Comparison of ENCODE assay signal across 8 cellular contexts in genomic region chr1:25619101-25619890, GRCh38. TPM values are rescaled to one million over a fixed set of nuclear protein-coding genes. Genes with fewer than 3 reads are reported as not detected.
A peak's percentile ranks its signal among the peaks of the same experiment; 100 is the strongest.
DNase-seq lines count a peak whose midpoint lies in the region; TF ChIP-seq lines count a peak whose summit lies in the region.

No MANE protein-coding gene starts in this region.

- H3K4me2 ChIP-seq in PC-9 = no peak overlapping the region
- H3K4me2 ChIP-seq in hepatocyte = peak overlapping the region; percentile 100

- peaks cover 11% of the 10 kb centered on the region; the same call in 1 of the 2 replicates for H3K4me1 ChIP-seq in PC-9 (replicated peaks; ENCODE audit: insufficient read depth)
- peaks cover 6 to 55% of the 10 kb centered on the region in 2 donors for H3K4me1 ChIP-seq in adrenal gland (replicated peaks in 1 of 2)
- peaks cover 26% of the 10 kb centered on the region for H3K4me1 ChIP-seq in hepatocyte (ENCODE audit: insufficient read depth)
- H3K4me1 ChIP-seq in sigmoid colon = peaks cover 0 to 70% (median 60%) of the 10 kb centered on the region in 4 donors

- TF ChIP-seq CTCF in PC-9 (conservative IDR thresholded peaks at IDR 0.05) = peak; percentile 67
- TF ChIP-seq CTCF in adrenal gland (IDR thresholded peaks at IDR 0.05) = peak; percentile 41 to 73 (median 61)
- TF ChIP-seq CTCF in hepatocyte (IDR thresholded peaks at IDR 0.05; ENCODE audit: poor library complexity) = peak; percentile 76
- peak; percentile 68 to 93 (median 78) for TF ChIP-seq CTCF in sigmoid colon (IDR thresholded peaks at IDR 0.05)

- H4K20me1 ChIP-seq in PC-9 (ENCODE audit: insufficient read depth) (no peaks in the 10 kb centered on the region), hepatocyte (ENCODE audit: insufficient read depth, poor library complexity, severe bottlenecking) (no peaks in the 10 kb centered on the region)

- DNase-seq in stimulated activated naive CD4-positive, alpha-beta T cell (lab: John Stamatoyannopoulos, UW) = peak; percentile 31 to 69 (median 52)
- DNase-seq in stimulated activated naive CD4-positive, alpha-beta T cell treated with Interleukin-2 at 50 U/mL for 16 hours (lab: John Stamatoyannopoulos, UW) = no peak
- DNase-seq in PC-9 (no peak), adrenal gland (peak in 5 of 7 donors; percentile 21 to 69 (median 35)), hepatocyte (ENCODE audit: low spot score) (peak; percentile 52), sigmoid colon (no peak), H4 (ENCODE audit: low spot score) (no peak), NK-92 (lab: John Stamatoyannopoulos, UW; ENCODE audit: unreplicated experiment) (no peak)

- no TSS peak for BruUV-seq in PC-9 (replicated peaks; lab: Mats Ljungman, UMichigan)

- WGBS in adrenal gland, 4 donors = 45 to 56% (median 48%) methylated on average over 8 to 11 of the region's 11 CpGs
- 35% methylated on average over 11 of the region's 11 CpGs for WGBS in hepatocyte (ENCODE audit: low lambda C conversion rate, missing lambda C conversion rate)
- 27 to 38% methylated on average over 11 of the region's 11 CpGs for WGBS in sigmoid colon, 2 donors

- POLR2A ChIA-PET in PC-9 (lab: Charles Lee; ENCODE audit: unreplicated experiment) = interaction anchor here (0.8 kb wide), 1 partner anchor 378 kb away, joined by 7 read pairs; no protein-coding TSS in a partner anchor

- H3K9me2 ChIP-seq in PC-9 (ENCODE audit: insufficient read depth) (no peaks in the 10 kb centered on the region), hepatocyte (replicated peaks; ENCODE audit: insufficient read depth) (no peaks in the 10 kb centered on the region)

- TF ChIP-seq POLR2A in adrenal gland (IDR thresholded peaks at IDR 0.05) (no peak), sigmoid colon (IDR thresholded peaks at IDR 0.05) (no peak)

- H3K79me2 ChIP-seq in PC-9 (ENCODE audit: low read depth) (no peaks in the 10 kb centered on the region), hepatocyte (peaks cover 26% of the 10 kb centered on the region)

- H3K36me3 ChIP-seq in PC-9 (ENCODE audit: low read depth) (no peaks in the 10 kb centered on the region), adrenal gland (replicated peaks in 1 of 2) (no peaks in the 10 kb centered on the region), hepatocyte (replicated peaks; ENCODE audit: insufficient read depth, low read depth) (no peaks in the 10 kb centered on the region), sigmoid colon (no peaks in the 10 kb centered on the region)

- no peak for TF ChIP-seq EP300 in sigmoid colon (IDR thresholded peaks at IDR 0.05)

- H3K4me3 ChIP-seq in PC-9 (no peak overlapping the region), adrenal gland (peak overlapping the region in 1 of 4 donors; percentile 99), hepatocyte (no peak overlapping the region), sigmoid colon (peak overlapping the region in 3 of 4 donors; percentile 70 to 98 (median 73))

- H3K27me3 ChIP-seq in PC-9 (ENCODE audit: insufficient read depth, low read depth) = no peaks in the 10 kb centered on the region; the same call in 1 of the 2 replicates
- H3K27me3 ChIP-seq in adrenal gland = no peaks in the 10 kb centered on the region
- H3K27me3 ChIP-seq in hepatocyte = peaks cover 3% of the 10 kb centered on the region
- no peaks in the 10 kb centered on the region for H3K27me3 ChIP-seq in sigmoid colon

- H3K27ac ChIP-seq in PC-9 (no peak overlapping the region), adrenal gland (peak overlapping the region in 2 of 5 donors; percentile 47 to 49), hepatocyte (no peak overlapping the region), sigmoid colon (peak overlapping the region; percentile 74 to 88 (median 78))

- H3F3A ChIP-seq in PC-9 (ENCODE audit: insufficient read depth, low read depth) = peaks cover 17% of the 10 kb centered on the region; the same call in 1 of the 2 replicates

- no peak overlapping the region for H2AFZ ChIP-seq in PC-9
- no peak overlapping the region for H2AFZ ChIP-seq in hepatocyte

- CTCF ChIA-PET in PC-9 (lab: Charles Lee) = interaction anchor here (0.6 kb wide), 1 partner anchor 369 kb away, joined by 3 read pairs; no protein-coding TSS in a partner anchor

- no peaks in the 10 kb centered on the region for H3K9me3 ChIP-seq in PC-9 (ENCODE audit: insufficient read depth, low read depth)
- no peaks in the 10 kb centered on the region for H3K9me3 ChIP-seq in adrenal gland (replicated peaks in 1 of 3)
- H3K9me3 ChIP-seq in hepatocyte (ENCODE audit: low read depth) = no peaks in the 10 kb centered on the region
- H3K9me3 ChIP-seq in sigmoid colon = no peaks in the 10 kb centered on the region

- intact Hi-C loops in PC-9 (cut with micrococcal nuclease; ENCODE audit: unreplicated experiment) (loop anchor here (10.0 kb wide), 1 partner anchor 76 kb away; no protein-coding TSS in a partner anchor), adrenal gland (cut with DNase I) (loop anchor here in 1 of 2 donors (5.0 kb wide), 1 partner anchor 78 kb away; no protein-coding TSS in a partner anchor), sigmoid colon (cut with DNase I) (loop anchor here (5.0 kb wide), 1 partner anchor 378 kb away; the partner anchor contains the start of gene PAFAH2)

RNA-seq across cellular contexts. Expression of gene MAN1C1, which starts 2.7 kb away (rescaled TPM):
- total RNA-seq in PC-9 (2021) (0.41 and 0.48 TPM in 2 replicates), adrenal gland (10 to 100 TPM; 23.7 to 58.7 (median 31.2) TPM), hepatocyte (19.9 and 20.6 TPM in 2 replicates), sigmoid colon (10 to 100 TPM; 12.8 to 32.1 (median 22.9) TPM)
- polyA plus RNA-seq in adrenal gland (10 to 100 TPM in 2 of 3 donors, 1 to 10 TPM in 1; 8.3 to 14.1 (median 13.7) TPM), hepatocyte (24.6 and 29.3 TPM in 2 replicates), sigmoid colon (1 to 10 TPM in 2 of 3 donors, under 1 TPM in 1; 0.69 to 7.4 (median 3.6) TPM)
- 0.95 TPM in 1 of 2 replicates, not detected in the other for total RNA-seq in H4 (2014; rRNA removed; shearing (Covaris generic))

Comparison
In these comparisons a context has a peak if more than half of its experiments do, and no peak if none do; other contexts are left out.
1. DNase-seq: peak in stimulated activated naive CD4-positive, alpha-beta T cell (6 of 6), adrenal gland (5 of 7) and hepatocyte (single experiment); none in stimulated activated naive CD4-positive, alpha-beta T cell treated with Interleukin-2 at 50 U/mL for 16 hours (single experiment), PC-9 (0 of 2), sigmoid colon (single experiment), H4 (single experiment) and NK-92 (single experiment).
2. H3K27ac ChIP-seq: peak in sigmoid colon (4 of 4); none in PC-9 (single experiment) and hepatocyte (single experiment).
3. H3K4me3 ChIP-seq: peak in sigmoid colon (3 of 4); none in PC-9 (single experiment) and hepatocyte (single experiment).
4. Peak in every context shown above with its lines, with median percentiles within 50 percentile points of each other: CTCF ChIP-seq.